In genomic region chr19:19737559-19738332, GRCh38 we compare ENCODE assay signal across 1 cellular context.
TF ChIP-seq lines count a peak whose summit lies in the region.

No MANE protein-coding gene starts in this region.

TF ChIP-seq in K562, 482 proteins besides CTCF, POLR2A, EP300 and RAD21:
- TF ChIP-seq SETDB1 (IDR thresholded peaks at IDR 0.05; ENCODE audit: low read length): no peak
- TF ChIP-seq, protein P1, sequence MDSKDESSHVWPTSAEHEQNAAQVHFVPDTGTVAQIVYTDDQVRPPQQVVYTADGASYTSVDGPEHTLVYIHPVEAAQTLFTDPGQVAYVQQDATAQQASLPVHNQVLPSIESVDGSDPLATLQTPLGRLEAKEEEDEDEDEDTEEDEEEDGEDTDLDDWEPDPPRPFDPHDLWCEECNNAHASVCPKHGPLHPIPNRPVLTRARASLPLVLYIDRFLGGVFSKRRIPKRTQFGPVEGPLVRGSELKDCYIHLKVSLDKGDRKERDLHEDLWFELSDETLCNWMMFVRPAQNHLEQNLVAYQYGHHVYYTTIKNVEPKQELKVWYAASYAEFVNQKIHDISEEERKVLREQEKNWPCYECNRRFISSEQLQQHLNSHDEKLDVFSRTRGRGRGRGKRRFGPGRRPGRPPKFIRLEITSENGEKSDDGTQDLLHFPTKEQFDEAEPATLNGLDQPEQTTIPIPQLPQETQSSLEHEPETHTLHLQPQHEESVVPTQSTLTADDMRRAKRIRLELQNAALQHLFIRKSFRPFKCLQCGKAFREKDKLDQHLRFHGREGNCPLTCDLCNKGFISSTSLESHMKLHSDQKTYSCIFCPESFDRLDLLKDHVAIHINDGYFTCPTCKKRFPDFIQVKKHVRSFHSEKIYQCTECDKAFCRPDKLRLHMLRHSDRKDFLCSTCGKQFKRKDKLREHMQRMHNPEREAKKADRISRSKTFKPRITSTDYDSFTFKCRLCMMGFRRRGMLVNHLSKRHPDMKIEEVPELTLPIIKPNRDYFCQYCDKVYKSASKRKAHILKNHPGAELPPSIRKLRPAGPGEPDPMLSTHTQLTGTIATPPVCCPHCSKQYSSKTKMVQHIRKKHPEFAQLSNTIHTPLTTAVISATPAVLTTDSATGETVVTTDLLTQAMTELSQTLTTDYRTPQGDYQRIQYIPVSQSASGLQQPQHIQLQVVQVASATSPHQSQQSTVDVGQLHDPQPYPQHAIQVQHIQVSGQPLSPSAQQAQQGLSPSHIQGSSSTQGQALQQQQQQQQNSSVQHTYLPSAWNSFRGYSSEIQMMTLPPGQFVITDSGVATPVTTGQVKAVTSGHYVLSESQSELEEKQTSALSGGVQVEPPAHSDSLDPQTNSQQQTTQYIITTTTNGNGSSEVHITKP (IDR thresholded peaks at IDR 0.05; ENCODE audit: partially characterized antibody): peak; percentile 92
